ENCODE assay signal across 23 cellular contexts in the genomic region with DNA sequence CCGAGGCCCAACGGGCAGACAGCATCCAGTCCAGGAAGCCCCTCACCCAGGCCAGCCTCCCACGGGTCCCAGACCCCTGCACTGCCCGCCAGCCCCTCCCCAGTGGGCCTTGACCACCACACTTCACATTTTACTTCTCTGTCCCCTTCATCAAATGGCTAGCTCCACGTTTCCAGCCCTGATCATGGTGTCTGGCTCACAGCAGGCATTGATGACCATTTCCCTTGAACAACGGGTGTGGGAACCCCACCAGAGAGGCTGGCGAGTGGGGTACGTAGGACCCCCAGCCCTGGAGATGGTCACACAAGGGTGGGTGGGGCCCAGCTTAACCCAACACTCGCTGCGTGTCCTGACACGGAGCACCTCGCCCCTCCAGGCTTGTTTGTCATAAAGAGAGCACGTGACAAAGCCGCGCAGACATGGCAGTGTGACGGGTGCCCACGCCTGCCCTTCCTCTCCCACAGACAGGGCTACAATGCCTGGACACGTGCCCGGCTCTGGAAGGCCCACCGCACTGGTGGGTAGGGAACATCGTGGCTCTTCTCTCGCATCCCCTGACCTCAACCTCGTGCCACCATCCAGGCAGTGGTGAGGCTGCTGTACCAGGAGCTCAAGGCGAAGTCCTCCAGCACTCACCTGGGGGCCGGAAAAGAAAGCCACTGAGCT.
"Had no signal": no experiment of that assay in that cellular context is flagged by ENCODE, and none has a peak within 500 bp of the region (broad histone marks: within the 10 kb centered on the region; RNA-seq: fewer than 3 reads in every experiment).

No MANE protein-coding gene starts in this region.

- H3K27me3 ChIP-seq: body of pancreas, colonic mucosa, gastrocnemius medialis, heart right ventricle, right lobe of liver, stomach, testis had no signal

- H3K27me3 Mint-ChIP-seq: activated naive CD8-positive, alpha-beta T cell; progenitor cell of endocrine pancreas; type B pancreatic cell had no signal

- H3K4me3 Mint-ChIP-seq: activated naive CD8-positive, alpha-beta T cell; activated T-cell treated with anti-CD3 and anti-CD28 coated beads, Interleukin-2, amount 50 U/mL, for 72 hours; stimulated activated effector memory CD8-positive, alpha-beta T cell treated with anti-CD3 and anti-CD28 coated beads, Interleukin-12 subunit alpha, Interleukin-12 subunit beta, amount 100 ng/mL, for 72 hours; type B pancreatic cell had no signal

- H3K9me3 ChIP-seq: colonic mucosa, gastrocnemius medialis, right lobe of liver, stomach, testis had no signal

- DNase-seq: activated CD4-positive, alpha-beta T cell treated with anti-CD3 and anti-CD28 coated beads for 1 hour; activated T-cell treated with anti-CD3 and anti-CD28 coated beads, Interleukin-2, amount 50 U/mL, for 72 hours; amygdala; body of pancreas; central memory CD4-positive, alpha-beta T cell; colonic mucosa; gastrocnemius medialis; left colon; mammary epithelial cell; midbrain; small intestine; stimulated activated CD4-positive, alpha-beta T cell treated with anti-CD3 and anti-CD28 coated beads, Interleukin-4, amount 100 ng/mL, for 24 hours; stomach; SW 1271; T-helper 2 cell; testis had no signal

- H3K27ac Mint-ChIP-seq: activated naive CD8-positive, alpha-beta T cell; activated T-cell treated with anti-CD3 and anti-CD28 coated beads, Interleukin-2, amount 50 U/mL, for 72 hours; progenitor cell of endocrine pancreas; stimulated activated effector memory CD8-positive, alpha-beta T cell treated with anti-CD3 and anti-CD28 coated beads, Interleukin-12 subunit alpha, Interleukin-12 subunit beta, amount 100 ng/mL, for 72 hours; type B pancreatic cell had no signal

- H3K4me3 ChIP-seq: body of pancreas, colonic mucosa, gastrocnemius medialis, heart right ventricle, right lobe of liver, stomach, testis had no signal

- H3K4me1 ChIP-seq: body of pancreas, colonic mucosa, gastrocnemius medialis, stomach had no signal

- H3K36me3 ChIP-seq: colonic mucosa, gastrocnemius medialis, right lobe of liver had no signal

- H3K9me3 Mint-ChIP-seq: type B pancreatic cell had no signal

- H3K27ac ChIP-seq: body of pancreas, colonic mucosa, gastrocnemius medialis, right lobe of liver, stomach, testis, VCaP had no signal

- ATAC-seq: activated T-cell treated with anti-CD3 and anti-CD28 coated beads, Interleukin-2, amount 50 U/mL, for 72 hours; body of pancreas; gastrocnemius medialis; left colon; stimulated activated effector memory CD8-positive, alpha-beta T cell treated with anti-CD3 and anti-CD28 coated beads, Interleukin-12 subunit alpha, Interleukin-12 subunit beta, amount 100 ng/mL, for 72 hours had no signal
